11 cellular contexts compared by ENCODE assay signal in the genomic region with DNA sequence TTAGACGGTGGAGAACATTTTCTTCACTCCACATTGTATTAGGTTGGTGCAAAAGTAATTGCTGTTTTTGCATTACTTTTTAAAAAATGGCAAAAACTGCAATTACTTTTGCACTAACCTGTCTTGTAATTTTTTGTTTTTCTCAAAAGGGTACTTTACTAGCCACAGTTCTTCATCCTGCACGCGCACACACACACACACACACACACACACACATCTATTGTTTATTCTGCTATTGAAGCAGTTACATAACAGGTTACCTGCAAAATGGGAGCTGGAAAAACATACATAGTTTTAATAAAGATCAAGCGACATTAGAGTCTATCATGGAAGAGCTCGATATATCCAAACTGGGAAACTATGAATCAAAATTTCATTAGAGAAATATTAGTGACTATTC.
DNase-seq lines count a peak whose midpoint lies in the region; ATAC-seq, FAIRE-seq and TF ChIP-seq lines count a peak whose summit lies in the region.
"Had no signal": no experiment of that assay in that cellular context is flagged by ENCODE, and none has a peak within 500 bp of the region (broad histone marks: within the 10 kb centered on the region; RNA-seq: fewer than 3 reads in every experiment).

No MANE protein-coding gene starts in this region.

- intact Hi-C loops in CD4-positive, alpha-beta memory T cell (cut with micrococcal nuclease): no loop called here
- intact Hi-C loops in body of pancreas (cut with DNase I): no loop called here

- H3K36me3 Mint-ChIP-seq in CD4-positive, alpha-beta memory T cell: no peaks in the 10 kb centered on the region
- no peaks in the 10 kb centered on the region for H3K36me3 Mint-ChIP-seq in IgD-negative memory B cell
- H3K36me3 Mint-ChIP-seq in nephron progenitor cell (ENCODE audit: low read depth): no peaks in the 10 kb centered on the region

- no peak overlapping the region for H3K27ac Mint-ChIP-seq in CD4-positive, alpha-beta memory T cell
- H3K27ac Mint-ChIP-seq in IgD-negative memory B cell (peak overlapping the region in 1 of 3 donors; percentile 39), nephron progenitor cell (peak overlapping the region; percentile 75)

- WGBS in body of pancreas, 2 donors: 27 to 39% methylated on average over 5 of the region's 5 CpGs

- H3K4me3 ChIP-seq in CD4-positive, alpha-beta memory T cell (ENCODE audit: low read length in 2 of 2): no peak overlapping the region
- no peak overlapping the region for H3K4me3 ChIP-seq in body of pancreas
- H3K4me3 ChIP-seq: lung had no signal

- H3K4me3 Mint-ChIP-seq in CD4-positive, alpha-beta memory T cell: peak overlapping the region; percentile 33 to 82 (median 68)
- H3K4me3 Mint-ChIP-seq in IgD-negative memory B cell (peak overlapping the region; percentile 74 to 92 (median 84)), nephron progenitor cell (peak overlapping the region; percentile 78)

- FAIRE-seq in H54 (lab: Jason Lieb, UNC): no peak
- FAIRE-seq: colon had no signal

- peaks cover 0 to under 1% (median 0%) of the 10 kb centered on the region in 8 donors for H3K9me3 Mint-ChIP-seq in CD4-positive, alpha-beta memory T cell
- H3K9me3 Mint-ChIP-seq in IgD-negative memory B cell: no peaks in the 10 kb centered on the region
- H3K9me3 Mint-ChIP-seq in nephron progenitor cell: no peaks in the 10 kb centered on the region

- no peak for DNase-seq in CD4-positive, alpha-beta memory T cell
- peak; percentile 16 to 41 (median 30) for DNase-seq in body of pancreas
- DNase-seq in nephron progenitor cell: no peak
- no peak for DNase-seq in NOMO-1 treated with dmso at 0.1 percent for 144 hours (lab: John Stamatoyannopoulos, UW; ENCODE audit: unreplicated experiment)
- no peak for DNase-seq in H54 (ENCODE audit: insufficient read length, low spot score)
- DNase-seq: GOT3 had no signal

- peaks cover 12 to 15% (median 13%) of the 10 kb centered on the region in 4 donors for H3K4me1 Mint-ChIP-seq in CD4-positive, alpha-beta memory T cell
- H3K4me1 Mint-ChIP-seq in IgD-negative memory B cell (peaks cover 8 to 20% (median 14%) of the 10 kb centered on the region in 3 donors), nephron progenitor cell (peaks cover 76% of the 10 kb centered on the region)

- H3K4me1 ChIP-seq in CD4-positive, alpha-beta memory T cell (ENCODE audit: insufficient read depth, low read length): peaks cover 9% of the 10 kb centered on the region
- peaks cover 15% of the 10 kb centered on the region for H3K4me1 ChIP-seq in body of pancreas

- peaks cover 2 to 7% of the 10 kb centered on the region in 2 donors for H3K27me3 Mint-ChIP-seq in CD4-positive, alpha-beta memory T cell
- no peaks in the 10 kb centered on the region for H3K27me3 Mint-ChIP-seq in IgD-negative memory B cell
- H3K27me3 Mint-ChIP-seq in nephron progenitor cell (ENCODE audit: low read depth, poor library complexity): no peaks in the 10 kb centered on the region

- POLR2A ChIA-PET in CD4-positive, alpha-beta memory T cell (lab: Charles Lee; ENCODE audit: partially characterized antibody): no interaction called here

- TF ChIP-seq POLR2A in body of pancreas (IDR thresholded peaks at IDR 0.05): no peak
- no peak for TF ChIP-seq POLR2A in H54 (IDR thresholded peaks at IDR 0.05; ENCODE audit: low read depth, low read length)

- H3K36me3 ChIP-seq in CD4-positive, alpha-beta memory T cell (ENCODE audit: insufficient read depth, low read length): no peaks in the 10 kb centered on the region
- no peaks in the 10 kb centered on the region for H3K36me3 ChIP-seq in body of pancreas (replicated peaks in 1 of 2; ENCODE audit: insufficient read depth in 1 of 2, low read depth in 2 of 2)

- TF ChIP-seq CTCF in body of pancreas (IDR thresholded peaks at IDR 0.05): no peak
- TF ChIP-seq CTCF in nephron progenitor cell (IDR thresholded peaks at IDR 0.05): no peak

- peak; percentile 60 for ATAC-seq in body of pancreas
- no peak for ATAC-seq in HG02588 (IDR thresholded peaks at IDR 0.05; ENCODE audit: unreplicated experiment)
- no peak for ATAC-seq in HG03521 (IDR thresholded peaks at IDR 0.05; ENCODE audit: unreplicated experiment)

- H3K9me3 ChIP-seq in CD4-positive, alpha-beta memory T cell (ENCODE audit: control insufficient read depth in 1 of 2, low read length in 2 of 2): no peaks in the 10 kb centered on the region
- H3K9me3 ChIP-seq in body of pancreas: no peaks in the 10 kb centered on the region

- CTCF ChIA-PET in CD4-positive, alpha-beta memory T cell (lab: Charles Lee; ENCODE audit: partially characterized antibody): interaction anchor here (1.0 kb wide), 1 partner anchor 44 kb away, joined by 3 read pairs; no protein-coding TSS in a partner anchor

- H3K27me3 ChIP-seq in CD4-positive, alpha-beta memory T cell (ENCODE audit: insufficient read depth, low read length): no peaks in the 10 kb centered on the region
- H3K27me3 ChIP-seq in body of pancreas: no peaks in the 10 kb centered on the region

- H3K27ac ChIP-seq in CD4-positive, alpha-beta memory T cell (ENCODE audit: low read depth, low read length): no peak overlapping the region
- no peak overlapping the region for H3K27ac ChIP-seq in body of pancreas

Comparison
In these comparisons a context has a peak if more than half of its experiments do, and no peak if none do; other contexts are left out.
1. DNase-seq: peak in body of pancreas (4 of 4); none in CD4-positive, alpha-beta memory T cell (0 of 5), nephron progenitor cell (single experiment), NOMO-1 treated with dmso at 0.1 percent for 144 hours (single experiment) and H54 (single experiment).
2. Peak in every context shown above with its lines, with median percentiles within 50 percentile points of each other: H3K4me3 Mint-ChIP-seq.